Comparison of ENCODE assay signal across 16 cellular contexts in the genomic region with DNA sequence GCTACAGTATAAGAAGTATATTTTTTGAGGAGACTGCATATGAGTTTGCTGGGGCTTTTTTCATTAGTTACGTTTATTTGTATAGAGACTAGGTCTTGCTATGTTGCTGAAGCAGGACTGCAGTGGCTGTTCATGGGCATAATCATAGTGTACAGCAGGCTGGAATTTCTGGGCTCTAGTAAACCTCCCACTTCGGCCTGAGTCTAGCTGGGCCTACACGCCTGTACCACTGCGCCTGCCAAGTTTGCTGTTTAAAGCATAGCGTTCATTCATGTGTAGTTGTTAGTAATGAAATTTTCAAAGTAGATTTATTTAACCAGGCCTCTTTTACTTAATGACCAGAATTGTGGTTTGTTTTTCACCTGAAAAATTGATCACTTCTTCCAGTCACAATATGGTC.
"Had no signal": no experiment of that assay in that cellular context is flagged by ENCODE, and none has a peak within 500 bp of the region (broad histone marks: within the 10 kb centered on the region; RNA-seq: fewer than 3 reads in every experiment).

No MANE protein-coding gene starts in this region.

- H3K27me3 ChIP-seq: breast epithelium, esophagus squamous epithelium, stomach, vagina had no signal

- H3K4me3 ChIP-seq: breast epithelium, esophagus squamous epithelium, stomach, vagina had no signal

- H3K27me3 Mint-ChIP-seq: activated CD4-positive, alpha-beta memory T cell treated with anti-CD3 and anti-CD28 coated beads for 36 hours; T-cell had no signal

- H3K9me3 ChIP-seq: breast epithelium, esophagus squamous epithelium, stomach, vagina had no signal

- H3K36me3 Mint-ChIP-seq: activated CD4-positive, alpha-beta memory T cell treated with anti-CD3 and anti-CD28 coated beads for 36 hours; activated naive CD4-positive, alpha-beta T cell treated with anti-CD3 and anti-CD28 coated beads, Interleukin-2, amount 50 U/mL, for 72 hours; T-cell had no signal

- H3K9me3 Mint-ChIP-seq: activated CD4-positive, alpha-beta memory T cell treated with anti-CD3 and anti-CD28 coated beads for 36 hours; activated naive CD4-positive, alpha-beta T cell treated with anti-CD3 and anti-CD28 coated beads, Interleukin-2, amount 50 U/mL, for 72 hours; activated T-cell treated with anti-CD3 and anti-CD28 coated beads, Interleukin-2, amount 50 U/mL, for 4 hours; T-cell had no signal

- H3K4me1 ChIP-seq: breast epithelium, esophagus squamous epithelium, vagina had no signal

- ATAC-seq: activated naive CD4-positive, alpha-beta T cell treated with anti-CD3 and anti-CD28 coated beads, Interleukin-2, amount 50 U/mL, for 72 hours; activated T-cell treated with anti-CD3 and anti-CD28 coated beads, Interleukin-2, amount 50 U/mL, for 4 hours; T-cell had no signal

- DNase-seq: activated CD4-positive, alpha-beta memory T cell treated with anti-CD3 and anti-CD28 coated beads for 36 hours; activated effector memory CD4-positive, alpha-beta T cell treated with anti-CD3 and anti-CD28 coated beads, Interleukin-2, amount 50 U/mL, for 16 hours; activated T-cell treated with anti-CD3 and anti-CD28 coated beads, Interleukin-2, amount 50 U/mL, for 4 hours; amniotic stem cell; esophagus squamous epithelium; kidney glomerular epithelial cell; mammary epithelial cell; stimulated activated CD4-positive, alpha-beta T cell treated with anti-CD3 and anti-CD28 coated beads, Interleukin-15, amount 100 ng/mL, for 24 hours; stimulated activated CD4-positive, alpha-beta T cell treated with anti-CD3 and anti-CD28 coated beads, Interleukin-4, amount 100 ng/mL, for 24 hours; stomach; T-cell; T1000 had no signal

- H3K27ac Mint-ChIP-seq: activated CD4-positive, alpha-beta memory T cell treated with anti-CD3 and anti-CD28 coated beads for 36 hours; activated naive CD4-positive, alpha-beta T cell treated with anti-CD3 and anti-CD28 coated beads, Interleukin-2, amount 50 U/mL, for 72 hours; T-cell had no signal

- H3K27ac ChIP-seq: breast epithelium, esophagus squamous epithelium, stomach, vagina, VCaP had no signal

- H3K36me3 ChIP-seq: breast epithelium, esophagus squamous epithelium, stomach, vagina had no signal

- H3K4me3 Mint-ChIP-seq: activated CD4-positive, alpha-beta memory T cell treated with anti-CD3 and anti-CD28 coated beads for 36 hours; activated T-cell treated with anti-CD3 and anti-CD28 coated beads, Interleukin-2, amount 50 U/mL, for 4 hours; T-cell had no signal
